In genomic region chr2:166768393-166769123, GRCh38 we compare ENCODE assay signal across 28 cellular contexts.
DNase-seq lines count a peak whose midpoint lies in the region; ATAC-seq, FAIRE-seq and TF ChIP-seq lines count a peak whose summit lies in the region.
"Had no signal": no experiment of that assay in that cellular context is flagged by ENCODE, and none has a peak within 500 bp of the region (broad histone marks: within the 10 kb centered on the region; RNA-seq: fewer than 3 reads in every experiment).

No MANE protein-coding gene starts in this region.

- no peak for TF ChIP-seq CTCF in GM12878 (IDR thresholded peaks at IDR 0.05 in 2 of 3, conservative IDR thresholded peaks at IDR 0.05 in 1 of 3; ENCODE audit: control insufficient read depth in 2 of 3, extremely low read depth in 1 of 3, insufficient read depth in 1 of 3, low read depth in 3 of 3, low read length in 3 of 3)

- no peaks in the 10 kb centered on the region for H4K20me1 ChIP-seq in GM12878 (ENCODE audit: control insufficient read depth, insufficient read depth)
- H4K20me1 ChIP-seq: BLaER1 treated with 17β-estradiol and CSF1 and Interleukin-3, amounts not matched to agents 10 nM and 100 nM had no signal

- WGBS in GM12878 (ENCODE audit: insufficient coverage, insufficient replicate concordance, low lambda C conversion rate, missing lambda C conversion rate): 0% methylated on average over 1 of the region's 1 CpG

- BruUV-seq in GM12878 (replicated peaks; lab: Mats Ljungman, UMichigan): no TSS peak

- no peak for TF ChIP-seq POLR2A in GM12878 (IDR thresholded peaks at IDR 0.05; ENCODE audit: low read depth, low read length)

- no peaks in the 10 kb centered on the region for H3K9me3 ChIP-seq in GM12878 (replicated peaks; ENCODE audit: control insufficient read depth, insufficient read depth, low read length)
- H3K9me3 ChIP-seq: adrenal gland, ovary had no signal

- H3K36me3 ChIP-seq in GM12878 (ENCODE audit: control insufficient read depth in 2 of 2, insufficient read depth in 2 of 2, low read length in 1 of 2): no peaks in the 10 kb centered on the region
- H3K36me3 ChIP-seq: adrenal gland; BLaER1 treated with 17β-estradiol and CSF1 and Interleukin-3, amounts not matched to agents 10 nM and 100 nM; heart left ventricle; left ventricle myocardium inferior; ovary had no signal

- no peak overlapping the region for H3K9ac ChIP-seq in GM12878 (ENCODE audit: control insufficient read depth, insufficient read depth, low read length)
- H3K9ac ChIP-seq: BLaER1 treated with 17β-estradiol and CSF1 and Interleukin-3, amounts not matched to agents 10 nM and 100 nM had no signal

- intact Hi-C loops in GM12878 (cut with micrococcal nuclease; ENCODE audit: unreplicated experiment): no loop called here

- CTCF ChIA-PET in GM12878 (lab: Yijun Ruan, JAX): interaction anchor here (2.9 kb wide), 1 partner anchor 11 kb away, joined by 10 read pairs; no protein-coding TSS in a partner anchor

- no peaks in the 10 kb centered on the region for H3K79me2 ChIP-seq in GM12878 (ENCODE audit: control insufficient read depth, insufficient read depth, low read length)

- no peak overlapping the region for H3K4me3 ChIP-seq in GM12878
- H3K4me3 ChIP-seq: adrenal gland; BLaER1 treated with 17β-estradiol and CSF1 and Interleukin-3, amounts not matched to agents 10 nM and 100 nM; heart left ventricle; left ventricle myocardium inferior; ovary had no signal

- peak; percentile 45 to 53; a peak in 1 of 4 replicates for TF ChIP-seq EP300 in GM12878 (IDR thresholded peaks at IDR 0.05; ENCODE audit: borderline replicate concordance in 1 of 2, control insufficient read depth in 1 of 2, low read depth in 2 of 2, low read length in 2 of 2)

- ATAC-seq in GM18858 (IDR thresholded peaks at IDR 0.05; ENCODE audit: unreplicated experiment) (peak; percentile 46), GM21381 (IDR thresholded peaks at IDR 0.05; ENCODE audit: unreplicated experiment) (peak; percentile 68), HG03108 (IDR thresholded peaks at IDR 0.05; ENCODE audit: unreplicated experiment) (peak; percentile 70), GM12878 (peak; percentile 77), HG02840 (IDR thresholded peaks at IDR 0.05; ENCODE audit: low FRiP score, unreplicated experiment) (no peak), HG03442 (IDR thresholded peaks at IDR 0.05; ENCODE audit: unreplicated experiment) (no peak)
- ATAC-seq: activated CD8-positive, alpha-beta T cell treated with anti-CD3 and anti-CD28 coated beads, Interleukin-2, amount 10 ng/mL, durations not matched to agents 7 days and 5 days; heart left ventricle; stimulated activated effector memory CD8-positive, alpha-beta T cell treated with anti-CD3 and anti-CD28 coated beads, Interleukin-12 subunit alpha, Interleukin-12 subunit beta, amount 100 ng/mL, for 72 hours had no signal

- in situ Hi-C loops in GM12878 (cut with MboI): no loop called here

- H3K27ac ChIP-seq in GM12878 (ENCODE audit: control insufficient read depth, insufficient read depth) (no peak overlapping the region), substantia nigra (ENCODE audit: low read depth, low read length, poor library complexity, severe bottlenecking) (no peak overlapping the region)
- H3K27ac ChIP-seq: adrenal gland, heart left ventricle, left ventricle myocardium inferior, ovary had no signal

- no peaks in the 10 kb centered on the region for H3K27me3 ChIP-seq in GM12878 (replicated peaks in 1 of 2; ENCODE audit: control insufficient read depth in 2 of 2, insufficient read depth in 2 of 2, low read length in 1 of 2)
- H3K27me3 ChIP-seq: adrenal gland; BLaER1 treated with 17β-estradiol and CSF1 and Interleukin-3, amounts not matched to agents 10 nM and 100 nM; heart left ventricle; ovary had no signal

- H3K4me1 ChIP-seq in GM12878 (ENCODE audit: control insufficient read depth, insufficient read depth, low read length): no peaks in the 10 kb centered on the region
- H3K4me1 ChIP-seq: adrenal gland, heart left ventricle, left ventricle myocardium inferior had no signal

- DNase-seq in GM12878 (ENCODE audit: low read depth, low spot score) (no peak), NCI-H1105 treated with DMSO at 0.1 percent for 48 hours (lab: John Stamatoyannopoulos, UW) (no peak), substantia nigra (lab: John Stamatoyannopoulos, UW) (no peak)
- DNase-seq: activated CD8-positive, alpha-beta T cell treated with anti-CD3 and anti-CD28 coated beads, Interleukin-2, amount 10 ng/mL, durations not matched to agents 7 days and 5 days; activated naive CD4-positive, alpha-beta T cell treated with anti-CD3 and anti-CD28 coated beads, Interleukin-2, amount 10 ng/mL, durations not matched to agents 7 days and 5 days; adrenal gland; cerebellar nuclear complex; DMS153; foreskin melanocyte; heart left ventricle; left ventricle myocardium inferior; mesenchymal stem cell; NCI-H1092; NCI-H1694 treated with DMSO at 0.1 percent for 48 hours; NCI-H2171; ovary; SIG-M5 had no signal

- SMC1A ChIA-PET in GM12878 (lab: Charles Lee; ENCODE audit: uncharacterized antibody, unreplicated experiment): interaction anchor here (0.8 to 4.6 kb wide), 4 partner anchors 11 to 71 kb away, joined by 3 to 21 read pairs (median 12); no protein-coding TSS in a partner anchor

- no peak for TF ChIP-seq RAD21 in GM12878 (IDR thresholded peaks at IDR 0.05; ENCODE audit: insufficient read depth, low read depth, low read length)

- no peak overlapping the region for H2AFZ ChIP-seq in GM12878 (ENCODE audit: control insufficient read depth, low read depth, low read length)

- POLR2A ChIA-PET in GM12878 (lab: Charles Lee): no interaction called here

- RAD21 ChIA-PET in GM12878 (lab: Charles Lee; ENCODE audit: unreplicated experiment): no interaction called here

- no peak overlapping the region for H3K4me2 ChIP-seq in GM12878 (ENCODE audit: control insufficient read depth, insufficient read depth)

- FAIRE-seq in GM12878 (lab: Jason Lieb, UNC): no peak
- FAIRE-seq: endometrium, GM19239, keratinocyte, RCC 7860 had no signal

TF ChIP-seq in GM12878, 131 proteins besides CTCF, POLR2A, EP300 and RAD21 (continues in another document):
- TF ChIP-seq MEF2B (IDR thresholded peaks at IDR 0.05; ENCODE audit: partially characterized antibody, poor library complexity, severe bottlenecking) (peak; percentile 76), LARP7 (IDR thresholded peaks at IDR 0.05) (no peak), TBL1XR1 (IDR thresholded peaks at IDR 0.05; ENCODE audit: low read depth, low read length) (no peak), MEF2A (IDR thresholded peaks at IDR 0.05; ENCODE audit: insufficient read depth, low read depth, low read length) (no peak), BCL11A (IDR thresholded peaks at IDR 0.05; ENCODE audit: low read depth, low read length) (no peak), HDAC6 (IDR thresholded peaks at IDR 0.05; ENCODE audit: unreplicated experiment) (no peak), SIN3A (IDR thresholded peaks at IDR 0.05; ENCODE audit: low read depth, low read length) (no peak), ELK1 (IDR thresholded peaks at IDR 0.05; ENCODE audit: low read depth, low read length) (no peak), MXI1 (IDR thresholded peaks at IDR 0.05; ENCODE audit: low read depth, low read length) (no peak), SREBF1 (IDR thresholded peaks at IDR 0.05; ENCODE audit: low read length) (no peak), PAX5 (IDR thresholded peaks at IDR 0.05; ENCODE audit: borderline replicate concordance, low read depth, low read length) (no peak), ZSCAN29 (IDR thresholded peaks at IDR 0.05) (no peak), DPF2 (IDR thresholded peaks at IDR 0.05) (peak; percentile 87), IRF5 (IDR thresholded peaks at IDR 0.05; ENCODE audit: borderline replicate concordance) (no peak), BRCA1 (IDR thresholded peaks at IDR 0.05; ENCODE audit: low read depth, low read length) (no peak), SMC3 (IDR thresholded peaks at IDR 0.05; ENCODE audit: borderline replicate concordance, low read length) (no peak), KAT2A (conservative IDR thresholded peaks at IDR 0.05; ENCODE audit: control insufficient read depth, low read depth, low read length) (no peak), ATF3 (IDR thresholded peaks at IDR 0.05; ENCODE audit: borderline replicate concordance, extremely low read depth, low read depth, low read length) (no peak), MAX (IDR thresholded peaks at IDR 0.05; ENCODE audit: low read depth, low read length) (no peak), ZZZ3 (IDR thresholded peaks at IDR 0.05; ENCODE audit: control insufficient read depth, insufficient read length, low read depth) (no peak), MTA3 (IDR thresholded peaks at IDR 0.05; ENCODE audit: borderline replicate concordance, low read length) (no peak)

Comparison
In these comparisons a context has a peak if more than half of its experiments do, and no peak if none do; other contexts are left out.
1. ATAC-seq: peak in GM18858 (single experiment), GM21381 (single experiment), HG03108 (single experiment) and GM12878 (single experiment); none in HG02840 (single experiment) and HG03442 (single experiment).